In genomic region chr4:175252642-175253041, GRCh38 we compare ENCODE assay signal across 1 cellular context.
TF ChIP-seq lines count a peak whose summit lies in the region.

No MANE protein-coding gene starts in this region.

TF ChIP-seq in GM23338, 12 proteins besides CTCF, POLR2A, EP300 and RAD21 (continued from another document):
- no peak for TF ChIP-seq ZNF462 (CRISPR knock-in tag; IDR thresholded peaks at IDR 0.05)
- TF ChIP-seq JUNB (IDR thresholded peaks at IDR 0.05; ENCODE audit: unreplicated experiment) = no peak
- no peak for TF ChIP-seq POLR2AphosphoS5 (IDR thresholded peaks at IDR 0.05; ENCODE audit: low read depth)
- TF ChIP-seq EZH2 (IDR thresholded peaks at IDR 0.05; ENCODE audit: low read depth, unreplicated experiment) = no peak
- TF ChIP-seq NANOG (IDR thresholded peaks at IDR 0.05; ENCODE audit: borderline replicate concordance) = no peak
- TF ChIP-seq ETS1 (IDR thresholded peaks at IDR 0.05) = no peak
TF ChIP-seq in GM23338: peak in this region for 0.
